In genomic region chrX:155086202-155086840, GRCh38 we compare ENCODE assay signal across 10 cellular contexts. TPM values are rescaled to one million over a fixed set of nuclear protein-coding genes. Genes with fewer than 3 reads are reported as not detected.
DNase-seq lines count a peak whose midpoint lies in the region; ATAC-seq lines count a peak whose summit lies in the region.
"Had no signal": no experiment of that assay in that cellular context is flagged by ENCODE, and none has a peak within 500 bp of the region (broad histone marks: within the 10 kb centered on the region; RNA-seq: fewer than 3 reads in every experiment).

No MANE protein-coding gene starts in this region.

- DNase-seq in Right ventricle myocardium superior, result peak; percentile 44
- no peak for DNase-seq in cardiac septum (ENCODE audit: low spot score)
- peak; percentile 10 for DNase-seq in T-helper 2 cell treated with Interferon-gamma antibody and Interleukin-4, amounts not matched to agents 5 μg/mL and 100 μg/mL, for 36 hours (ENCODE audit: low spot score)
- DNase-seq in dermis blood vessel endothelial cell, result peak; percentile 34
- peak in 8 of 9 donors; percentile 13 to 39 (median 22) for DNase-seq in naive thymus-derived CD4-positive, alpha-beta T cell
- DNase-seq in DMS114 treated with DMSO at 0.1 percent for 48 hours (lab: John Stamatoyannopoulos, UW; ENCODE audit: unreplicated experiment), result no peak
- no peak for DNase-seq in activated T-helper 2 cell treated with anti-CD3 and anti-CD28 coated beads, Interferon-gamma antibody, Interleukin-2, Interleukin-4, amounts not matched to agents 10 μg/mL and 5 μg/mL and 100 μg/mL, durations not matched to agents 14 hours and 24 hours and 36 hours (ENCODE audit: low spot score)

- peaks cover 20% of the 10 kb centered on the region for H3K36me3 Mint-ChIP-seq in T-helper 2 cell treated with Interferon-gamma antibody and Interleukin-4, amounts not matched to agents 5 μg/mL and 100 μg/mL, for 36 hours (ENCODE audit: low read depth)
- H3K36me3 Mint-ChIP-seq in naive thymus-derived CD4-positive, alpha-beta T cell, result peaks cover 0 to 3% (median 0%) of the 10 kb centered on the region in 5 donors
- H3K36me3 Mint-ChIP-seq in activated T-helper 2 cell treated with anti-CD3 and anti-CD28 coated beads, Interferon-gamma antibody, Interleukin-2, Interleukin-4, amounts not matched to agents 10 μg/mL and 5 μg/mL and 100 μg/mL, durations not matched to agents 14 hours and 24 hours and 36 hours (ENCODE audit: low read depth), result peaks cover 33% of the 10 kb centered on the region

- peak overlapping the region; percentile 26 for H3K27ac Mint-ChIP-seq in T-helper 2 cell treated with Interferon-gamma antibody and Interleukin-4, amounts not matched to agents 5 μg/mL and 100 μg/mL, for 36 hours
- H3K27ac Mint-ChIP-seq in naive thymus-derived CD4-positive, alpha-beta T cell, result no peak overlapping the region
- no peak overlapping the region for H3K27ac Mint-ChIP-seq in activated T-helper 2 cell treated with anti-CD3 and anti-CD28 coated beads, Interferon-gamma antibody, Interleukin-2, Interleukin-4, amounts not matched to agents 10 μg/mL and 5 μg/mL and 100 μg/mL, durations not matched to agents 14 hours and 24 hours and 36 hours
- H3K27ac Mint-ChIP-seq: dendritic cell treated with granulocyte-macrophage colony-stimulating factor and Interleukin-4, amounts not matched to agents 40 ng/mL and 50 ng/mL, for 4 days; stimulated activated naive CD8-positive, alpha-beta T cell treated with anti-CD3 and anti-CD28 coated beads, Interleukin-15, Interleukin-2, amounts not matched to agents 100 ng/mL and 50 ng/mL, for 24 hours had no signal

- no peaks in the 10 kb centered on the region for H3K4me1 ChIP-seq in naive thymus-derived CD4-positive, alpha-beta T cell (ENCODE audit: control insufficient read depth in 2 of 2, insufficient read depth in 2 of 2, low read length in 2 of 2)

- H3K27me3 Mint-ChIP-seq in T-helper 2 cell treated with Interferon-gamma antibody and Interleukin-4, amounts not matched to agents 5 μg/mL and 100 μg/mL, for 36 hours (ENCODE audit: low read depth), result no peaks in the 10 kb centered on the region
- H3K27me3 Mint-ChIP-seq in naive thymus-derived CD4-positive, alpha-beta T cell, result no peaks in the 10 kb centered on the region
- no peaks in the 10 kb centered on the region for H3K27me3 Mint-ChIP-seq in activated T-helper 2 cell treated with anti-CD3 and anti-CD28 coated beads, Interferon-gamma antibody, Interleukin-2, Interleukin-4, amounts not matched to agents 10 μg/mL and 5 μg/mL and 100 μg/mL, durations not matched to agents 14 hours and 24 hours and 36 hours (ENCODE audit: low read depth)
- H3K27me3 Mint-ChIP-seq: dendritic cell treated with granulocyte-macrophage colony-stimulating factor and Interleukin-4, amounts not matched to agents 40 ng/mL and 50 ng/mL, for 4 days; stimulated activated naive CD8-positive, alpha-beta T cell treated with anti-CD3 and anti-CD28 coated beads, Interleukin-15, Interleukin-2, amounts not matched to agents 100 ng/mL and 50 ng/mL, for 24 hours had no signal

- POLR2A ChIA-PET in naive thymus-derived CD4-positive, alpha-beta T cell (lab: Charles Lee), result no interaction called here

- CTCF ChIA-PET in naive thymus-derived CD4-positive, alpha-beta T cell (lab: Charles Lee), result interaction anchor here (0.6 to 1.9 kb wide), 4 partner anchors 51 to 169 kb away, joined by 3 to 6 read pairs (median 4); no protein-coding TSS in a partner anchor

- no peak overlapping the region for H3K4me3 ChIP-seq in naive thymus-derived CD4-positive, alpha-beta T cell (ENCODE audit: low read length)

- no peaks in the 10 kb centered on the region for H3K9me3 Mint-ChIP-seq in T-helper 2 cell treated with Interferon-gamma antibody and Interleukin-4, amounts not matched to agents 5 μg/mL and 100 μg/mL, for 36 hours
- peaks cover 0 to 1% (median 0%) of the 10 kb centered on the region in 11 donors for H3K9me3 Mint-ChIP-seq in naive thymus-derived CD4-positive, alpha-beta T cell
- H3K9me3 Mint-ChIP-seq in activated T-helper 2 cell treated with anti-CD3 and anti-CD28 coated beads, Interferon-gamma antibody, Interleukin-2, Interleukin-4, amounts not matched to agents 10 μg/mL and 5 μg/mL and 100 μg/mL, durations not matched to agents 14 hours and 24 hours and 36 hours, result no peaks in the 10 kb centered on the region
- H3K9me3 Mint-ChIP-seq: dendritic cell treated with granulocyte-macrophage colony-stimulating factor and Interleukin-4, amounts not matched to agents 40 ng/mL and 50 ng/mL, for 4 days; stimulated activated naive CD8-positive, alpha-beta T cell treated with anti-CD3 and anti-CD28 coated beads, Interleukin-15, Interleukin-2, amounts not matched to agents 100 ng/mL and 50 ng/mL, for 24 hours had no signal

- no peaks in the 10 kb centered on the region for H3K27me3 ChIP-seq in naive thymus-derived CD4-positive, alpha-beta T cell (ENCODE audit: control insufficient read depth in 2 of 2, insufficient read depth in 2 of 2, low read length in 2 of 2)

- H3K36me3 ChIP-seq in naive thymus-derived CD4-positive, alpha-beta T cell (ENCODE audit: control insufficient read depth in 2 of 3, insufficient read depth in 3 of 3, low read length in 3 of 3), result peaks cover 0 to 6% (median 0%) of the 10 kb centered on the region in 3 experiments

- no peaks in the 10 kb centered on the region for H3K4me1 Mint-ChIP-seq in T-helper 2 cell treated with Interferon-gamma antibody and Interleukin-4, amounts not matched to agents 5 μg/mL and 100 μg/mL, for 36 hours (ENCODE audit: low read depth)
- H3K4me1 Mint-ChIP-seq in naive thymus-derived CD4-positive, alpha-beta T cell, result peaks cover 0 to 6% (median 0%) of the 10 kb centered on the region in 7 donors
- H3K4me1 Mint-ChIP-seq in activated T-helper 2 cell treated with anti-CD3 and anti-CD28 coated beads, Interferon-gamma antibody, Interleukin-2, Interleukin-4, amounts not matched to agents 10 μg/mL and 5 μg/mL and 100 μg/mL, durations not matched to agents 14 hours and 24 hours and 36 hours (ENCODE audit: low read depth), result no peaks in the 10 kb centered on the region

- no peaks in the 10 kb centered on the region for H3K9me3 ChIP-seq in naive thymus-derived CD4-positive, alpha-beta T cell (ENCODE audit: control insufficient read depth in 2 of 3, low read length in 3 of 3)

- no peak overlapping the region for H3K4me3 Mint-ChIP-seq in T-helper 2 cell treated with Interferon-gamma antibody and Interleukin-4, amounts not matched to agents 5 μg/mL and 100 μg/mL, for 36 hours
- no peak overlapping the region for H3K4me3 Mint-ChIP-seq in naive thymus-derived CD4-positive, alpha-beta T cell
- no peak overlapping the region for H3K4me3 Mint-ChIP-seq in activated T-helper 2 cell treated with anti-CD3 and anti-CD28 coated beads, Interferon-gamma antibody, Interleukin-2, Interleukin-4, amounts not matched to agents 10 μg/mL and 5 μg/mL and 100 μg/mL, durations not matched to agents 14 hours and 24 hours and 36 hours (ENCODE audit: low read depth)
- H3K4me3 Mint-ChIP-seq: dendritic cell treated with granulocyte-macrophage colony-stimulating factor and Interleukin-4, amounts not matched to agents 40 ng/mL and 50 ng/mL, for 4 days; stimulated activated naive CD8-positive, alpha-beta T cell treated with anti-CD3 and anti-CD28 coated beads, Interleukin-15, Interleukin-2, amounts not matched to agents 100 ng/mL and 50 ng/mL, for 24 hours had no signal

- ATAC-seq in Right ventricle myocardium superior (ENCODE audit: poor library complexity), result peak; percentile 64
- peak; percentile 53 for ATAC-seq in naive thymus-derived CD4-positive, alpha-beta T cell
- ATAC-seq in GM19035 (IDR thresholded peaks at IDR 0.05; ENCODE audit: unreplicated experiment), result no peak

- H3K27ac ChIP-seq in naive thymus-derived CD4-positive, alpha-beta T cell (ENCODE audit: low read depth, low read length), result no peak overlapping the region

- intact Hi-C loops in Right ventricle myocardium superior (cut with DNase I) (no loop called here), cardiac septum (cut with DNase I) (no loop called here)
- intact Hi-C loops in naive thymus-derived CD4-positive, alpha-beta T cell (cut with micrococcal nuclease), result loop anchor here (1.0 to 2.0 kb wide), 4 partner anchors 30 to 168 kb away; no protein-coding TSS in a partner anchor
- intact Hi-C loops in activated T-helper 2 cell treated with anti-CD3 and anti-CD28 coated beads, Interferon-gamma antibody, Interleukin-2, Interleukin-4, amounts not matched to agents 10 μg/mL and 5 μg/mL and 100 μg/mL, durations not matched to agents 14 hours and 24 hours and 36 hours (cut with micrococcal nuclease), result loop anchor here (10.0 kb wide), 1 partner anchor 738 kb away; no protein-coding TSS in a partner anchor

RNA-seq across cellular contexts. Expression of gene BRCC3, which starts 15.0 kb away (rescaled TPM):
- total RNA-seq in Right ventricle myocardium superior, result 18.4 TPM
- total RNA-seq in cardiac septum, result 15.6 TPM
- total RNA-seq in dermis blood vessel endothelial cell, result 17.4 and 28.9 TPM in 2 replicates
- 10 to 100 TPM; 11.5 to 27.8 (median 15.2) TPM for total RNA-seq in naive thymus-derived CD4-positive, alpha-beta T cell
- polyA plus RNA-seq in naive thymus-derived CD4-positive, alpha-beta T cell, result 10 to 100 TPM; 18.0 to 22.2 TPM
- total RNA-seq in activated T-helper 2 cell treated with anti-CD3 and anti-CD28 coated beads, Interferon-gamma antibody, Interleukin-2, Interleukin-4, amounts not matched to agents 10 μg/mL and 5 μg/mL and 100 μg/mL, durations not matched to agents 14 hours and 24 hours and 36 hours, result 29.3 and 34.9 TPM in 2 replicates

RNA-seq across cellular contexts. Expression of gene CMC4, which starts 15.4 kb away (rescaled TPM):
- total RNA-seq in Right ventricle myocardium superior, result 23.3 TPM
- total RNA-seq in cardiac septum, result 19.4 TPM
- total RNA-seq in dermis blood vessel endothelial cell, result 11.7 and 16.3 TPM in 2 replicates
- 1 to 10 TPM; 3.1 to 6.0 (median 5.1) TPM for total RNA-seq in naive thymus-derived CD4-positive, alpha-beta T cell
- 10 to 100 TPM; 22.1 to 22.9 TPM for polyA plus RNA-seq in naive thymus-derived CD4-positive, alpha-beta T cell
- 1.9 and 4.3 TPM in 2 replicates for total RNA-seq in activated T-helper 2 cell treated with anti-CD3 and anti-CD28 coated beads, Interferon-gamma antibody, Interleukin-2, Interleukin-4, amounts not matched to agents 10 μg/mL and 5 μg/mL and 100 μg/mL, durations not matched to agents 14 hours and 24 hours and 36 hours

RNA-seq across cellular contexts. Expression of gene MTCP1, which starts 15.4 kb away (rescaled TPM):
- total RNA-seq in Right ventricle myocardium superior, result 59.2 TPM
- total RNA-seq in cardiac septum, result 41.4 TPM
- total RNA-seq in dermis blood vessel endothelial cell, result 3.1 and 9.9 TPM in 2 replicates
- total RNA-seq in naive thymus-derived CD4-positive, alpha-beta T cell, result 10 to 100 TPM; 10.3 to 21.5 (median 17.1) TPM
- 10 to 100 TPM; 33.7 to 35.2 TPM for polyA plus RNA-seq in naive thymus-derived CD4-positive, alpha-beta T cell
- total RNA-seq in activated T-helper 2 cell treated with anti-CD3 and anti-CD28 coated beads, Interferon-gamma antibody, Interleukin-2, Interleukin-4, amounts not matched to agents 10 μg/mL and 5 μg/mL and 100 μg/mL, durations not matched to agents 14 hours and 24 hours and 36 hours, result 12.3 and 19.0 TPM in 2 replicates

RNA-seq across cellular contexts. Expression of gene FUNDC2, which starts 59.7 kb away (rescaled TPM):
- 366 TPM for total RNA-seq in Right ventricle myocardium superior
- 207 TPM for total RNA-seq in cardiac septum
- 84.2 and 95.1 TPM in 2 replicates for total RNA-seq in dermis blood vessel endothelial cell
- total RNA-seq in naive thymus-derived CD4-positive, alpha-beta T cell, result 10 to 100 TPM; 42.0 to 58.7 (median 50.1) TPM
- 100 to 1,000 TPM; 160 to 184 TPM for polyA plus RNA-seq in naive thymus-derived CD4-positive, alpha-beta T cell
- 70.1 and 70.7 TPM in 2 replicates for total RNA-seq in activated T-helper 2 cell treated with anti-CD3 and anti-CD28 coated beads, Interferon-gamma antibody, Interleukin-2, Interleukin-4, amounts not matched to agents 10 μg/mL and 5 μg/mL and 100 μg/mL, durations not matched to agents 14 hours and 24 hours and 36 hours

Comparison
In these comparisons a context has a peak if more than half of its experiments do, and no peak if none do; other contexts are left out.
1. DNase-seq: peak in Right ventricle myocardium superior (single experiment), T-helper 2 cell treated with Interferon-gamma antibody and Interleukin-4, amounts not matched to agents 5 μg/mL and 100 μg/mL, for 36 hours (single experiment), dermis blood vessel endothelial cell (single experiment) and naive thymus-derived CD4-positive, alpha-beta T cell (8 of 9); none in cardiac septum (single experiment), DMS114 treated with DMSO at 0.1 percent for 48 hours (single experiment) and activated T-helper 2 cell treated with anti-CD3 and anti-CD28 coated beads, Interferon-gamma antibody, Interleukin-2, Interleukin-4, amounts not matched to agents 10 μg/mL and 5 μg/mL and 100 μg/mL, durations not matched to agents 14 hours and 24 hours and 36 hours (single experiment).
2. intact Hi-C loops: an anchor here in naive thymus-derived CD4-positive, alpha-beta T cell (1.0 to 2.0 kb wide) and activated T-helper 2 cell treated with anti-CD3 and anti-CD28 coated beads, Interferon-gamma antibody, Interleukin-2, Interleukin-4, amounts not matched to agents 10 μg/mL and 5 μg/mL and 100 μg/mL, durations not matched to agents 14 hours and 24 hours and 36 hours (10.0 kb wide); none called in Right ventricle myocardium superior and cardiac septum.